ENCODE assay signal across 8 cellular contexts in genomic region chr5:168529361-168530234, GRCh38. TPM values are rescaled to one million over a fixed set of nuclear protein-coding genes. Genes with fewer than 3 reads are reported as not detected.
DNase-seq lines count a peak whose midpoint lies in the region; ATAC-seq and TF ChIP-seq lines count a peak whose summit lies in the region.

No MANE protein-coding gene starts in this region.

- peaks cover 0 to 6% (median 0%) of the 10 kb centered on the region in 5 donors for H3K9me3 Mint-ChIP-seq in CD8-positive, alpha-beta memory T cell
- no peaks in the 10 kb centered on the region for H3K9me3 Mint-ChIP-seq in endothelial cell (ENCODE audit: unreplicated experiment)

- peaks cover 18% of the 10 kb centered on the region for H3K27me3 ChIP-seq in CD8-positive, alpha-beta memory T cell (ENCODE audit: insufficient read depth, low read length, poor library complexity, severe bottlenecking)
- H3K27me3 ChIP-seq in NT2/D1 (ENCODE audit: insufficient read depth, insufficient read length) (peaks cover 10% of the 10 kb centered on the region), ovary (no peaks in the 10 kb centered on the region), uterus (peaks cover 0 to 6% of the 10 kb centered on the region in 2 donors)

- H3K4me3 Mint-ChIP-seq in CD8-positive, alpha-beta memory T cell = peak overlapping the region in 6 of 7 donors; percentile 32 to 79 (median 64)
- H3K4me3 Mint-ChIP-seq in endothelial cell (ENCODE audit: unreplicated experiment) = peak overlapping the region; percentile 84

- intact Hi-C loops in ovary (cut with DNase I) (loop anchor here in 1 of 4 donors (2.0 kb wide), 1 partner anchor 39 kb away; no protein-coding TSS in a partner anchor), uterus (cut with DNase I; ENCODE audit: low total_unique reads) (no loop called here)

- POLR2A ChIA-PET in CD8-positive, alpha-beta memory T cell (lab: Charles Lee) = no interaction called here
- POLR2A ChIA-PET in GM10248 (lab: Yijun Ruan, JAX) = no interaction called here

- H3K27ac Mint-ChIP-seq in CD8-positive, alpha-beta memory T cell = no peak overlapping the region
- H3K27ac Mint-ChIP-seq in endothelial cell (ENCODE audit: unreplicated experiment) = no peak overlapping the region

- H3K36me3 ChIP-seq in CD8-positive, alpha-beta memory T cell (ENCODE audit: insufficient read depth, low read length) = no peaks in the 10 kb centered on the region
- H3K36me3 ChIP-seq in NT2/D1 (ENCODE audit: insufficient read depth, insufficient read length, low read length) (no peaks in the 10 kb centered on the region), ovary (no peaks in the 10 kb centered on the region), uterus (no peaks in the 10 kb centered on the region)

- H3K36me3 Mint-ChIP-seq in CD8-positive, alpha-beta memory T cell = no peaks in the 10 kb centered on the region
- H3K36me3 Mint-ChIP-seq in endothelial cell (ENCODE audit: low read depth, unreplicated experiment) = peaks cover 4% of the 10 kb centered on the region

- H3K4me1 ChIP-seq in CD8-positive, alpha-beta memory T cell (ENCODE audit: insufficient read depth, low read length) = no peaks in the 10 kb centered on the region
- H3K4me1 ChIP-seq in NT2/D1 (ENCODE audit: insufficient read depth, insufficient read length) (no peaks in the 10 kb centered on the region), ovary (ENCODE audit: insufficient read depth) (peaks cover 5% of the 10 kb centered on the region), uterus (no peaks in the 10 kb centered on the region)

- CTCF ChIA-PET in CD8-positive, alpha-beta memory T cell (lab: Charles Lee) = no interaction called here
- CTCF ChIA-PET in GM10248 (lab: Yijun Ruan, JAX) = no interaction called here

- ATAC-seq in HG03354 (IDR thresholded peaks at IDR 0.05; ENCODE audit: poor library complexity, severe bottlenecking, unreplicated experiment) (no peak), GM21825 (IDR thresholded peaks at IDR 0.05; ENCODE audit: unreplicated experiment) (no peak)

- WGBS in ovary, 3 donors = 10 to 62% (median 34%) methylated on average over 22 to 127 of the region's 127 CpGs

- H3K4me3 ChIP-seq in CD8-positive, alpha-beta memory T cell (ENCODE audit: low read length) = no peak overlapping the region
- H3K4me3 ChIP-seq in NT2/D1 (ENCODE audit: insufficient read length, low read depth) (peak overlapping the region; percentile 26), ovary (peak overlapping the region; percentile 31), uterus (peak overlapping the region in 1 of 2 donors; percentile 28)

- no peaks in the 10 kb centered on the region for H3K9me3 ChIP-seq in CD8-positive, alpha-beta memory T cell (ENCODE audit: low read length)
- H3K9me3 ChIP-seq in NT2/D1 (ENCODE audit: insufficient read depth, low read length) (0 out of 2 replicates have a peak, but pooled peaks cover 5% of the 10 kb centered on the region), ovary (no peaks in the 10 kb centered on the region), uterus (no peaks in the 10 kb centered on the region)

- TF ChIP-seq EP300 in ovary (IDR thresholded peaks at IDR 0.05) = no peak

- DNase-seq in CD8-positive, alpha-beta memory T cell = no peak
- DNase-seq in NT2/D1 (ENCODE audit: low read depth, low spot score) (no peak), endothelial cell (ENCODE audit: low spot score) (no peak), ovary (peak in 3 of 5 donors; percentile 10 to 38 (median 21)), uterus (no peak), GM10248 (ENCODE audit: extremely low spot score) (no peak)

- H3K4me1 Mint-ChIP-seq in CD8-positive, alpha-beta memory T cell = peaks cover 8 to 15% (median 9%) of the 10 kb centered on the region in 3 donors
- H3K4me1 Mint-ChIP-seq in endothelial cell (ENCODE audit: unreplicated experiment) = peaks cover 11% of the 10 kb centered on the region

- TF ChIP-seq POLR2A in ovary (IDR thresholded peaks at IDR 0.05) (no peak), uterus (IDR thresholded peaks at IDR 0.05) (no peak)

- no peak for TF ChIP-seq CTCF in endothelial cell (IDR thresholded peaks at IDR 0.05; ENCODE audit: unreplicated experiment)
- TF ChIP-seq CTCF in ovary (IDR thresholded peaks at IDR 0.05) = no peak
- no peak for TF ChIP-seq CTCF in uterus (IDR thresholded peaks at IDR 0.05)
- no peak for TF ChIP-seq CTCF in GM10248 (IDR thresholded peaks at IDR 0.05; ENCODE audit: control extremely low read depth, extremely low read depth, low read depth, missing control alignments)

- no peak overlapping the region for H3K27ac ChIP-seq in CD8-positive, alpha-beta memory T cell (ENCODE audit: low read depth, low read length)
- H3K27ac ChIP-seq in ovary (no peak overlapping the region), uterus (no peak overlapping the region)

- peaks cover 38 to 52% of the 10 kb centered on the region in 2 donors for H3K27me3 Mint-ChIP-seq in CD8-positive, alpha-beta memory T cell
- peaks cover 18% of the 10 kb centered on the region for H3K27me3 Mint-ChIP-seq in endothelial cell (ENCODE audit: unreplicated experiment)

- peak overlapping the region; percentile 66 for H3K9ac ChIP-seq in NT2/D1 (ENCODE audit: insufficient read length, low read depth)

RNA-seq across cellular contexts. Expression of gene FBLL1, which starts 0.5 kb away (rescaled TPM):
- total RNA-seq in CD8-positive, alpha-beta memory T cell = not detected
- not detected for polyA plus RNA-seq in CD8-positive, alpha-beta memory T cell
- total RNA-seq in endothelial cell (ENCODE audit: unreplicated experiment) = 0.51 TPM
- 1 to 10 TPM in 4 of 7 donors, under 1 TPM in 3; 0.23 to 4.9 (median 1.0) TPM for total RNA-seq in ovary
- 1 to 10 TPM in 1 of 2 donors, under 1 TPM in 1; 0.15 to 1.0 TPM for polyA plus RNA-seq in ovary
- under 1 TPM in 1 of 4 donors, not detected in 3; 0.83 TPM for total RNA-seq in uterus

RNA-seq across cellular contexts. Expression of gene RARS1, which starts 43.3 kb away (rescaled TPM):
- 100 to 1,000 TPM; 144 TPM for total RNA-seq in CD8-positive, alpha-beta memory T cell
- 24.6 TPM for polyA plus RNA-seq in CD8-positive, alpha-beta memory T cell
- 88.5 TPM for total RNA-seq in endothelial cell (ENCODE audit: unreplicated experiment)
- 100 to 1,000 TPM in 1 of 7 donors, 10 to 100 TPM in 6; 62.0 to 104 (median 75.3) TPM for total RNA-seq in ovary
- polyA plus RNA-seq in ovary = 10 to 100 TPM; 19.1 to 41.5 TPM
- total RNA-seq in uterus = 100 to 1,000 TPM in 2 of 4 donors, 10 to 100 TPM in 2; 80.4 to 253 (median 102) TPM

RNA-seq across cellular contexts. Expression of gene PANK3, which starts 49.6 kb away (rescaled TPM):
- total RNA-seq in CD8-positive, alpha-beta memory T cell = 10 to 100 TPM; 53.8 to 61.3 TPM
- 4.8 TPM for polyA plus RNA-seq in CD8-positive, alpha-beta memory T cell
- total RNA-seq in endothelial cell (ENCODE audit: unreplicated experiment) (103 TPM), ovary (10 to 100 TPM; 20.9 to 59.1 (median 38.3) TPM), uterus (10 to 100 TPM; 15.6 to 92.6 (median 32.2) TPM)
- 10 to 100 TPM in 1 of 2 donors, 1 to 10 TPM in 1; 8.3 to 15.3 TPM for polyA plus RNA-seq in ovary

Comparison
In these comparisons a context has a peak if more than half of its experiments do, and no peak if none do; other contexts are left out.
1. DNase-seq: peak in ovary (3 of 5); none in CD8-positive, alpha-beta memory T cell (0 of 5), NT2/D1 (single experiment), endothelial cell (single experiment), uterus (0 of 2) and GM10248 (single experiment).